ENCODE assay signal across 8 cellular contexts in the genomic region with DNA sequence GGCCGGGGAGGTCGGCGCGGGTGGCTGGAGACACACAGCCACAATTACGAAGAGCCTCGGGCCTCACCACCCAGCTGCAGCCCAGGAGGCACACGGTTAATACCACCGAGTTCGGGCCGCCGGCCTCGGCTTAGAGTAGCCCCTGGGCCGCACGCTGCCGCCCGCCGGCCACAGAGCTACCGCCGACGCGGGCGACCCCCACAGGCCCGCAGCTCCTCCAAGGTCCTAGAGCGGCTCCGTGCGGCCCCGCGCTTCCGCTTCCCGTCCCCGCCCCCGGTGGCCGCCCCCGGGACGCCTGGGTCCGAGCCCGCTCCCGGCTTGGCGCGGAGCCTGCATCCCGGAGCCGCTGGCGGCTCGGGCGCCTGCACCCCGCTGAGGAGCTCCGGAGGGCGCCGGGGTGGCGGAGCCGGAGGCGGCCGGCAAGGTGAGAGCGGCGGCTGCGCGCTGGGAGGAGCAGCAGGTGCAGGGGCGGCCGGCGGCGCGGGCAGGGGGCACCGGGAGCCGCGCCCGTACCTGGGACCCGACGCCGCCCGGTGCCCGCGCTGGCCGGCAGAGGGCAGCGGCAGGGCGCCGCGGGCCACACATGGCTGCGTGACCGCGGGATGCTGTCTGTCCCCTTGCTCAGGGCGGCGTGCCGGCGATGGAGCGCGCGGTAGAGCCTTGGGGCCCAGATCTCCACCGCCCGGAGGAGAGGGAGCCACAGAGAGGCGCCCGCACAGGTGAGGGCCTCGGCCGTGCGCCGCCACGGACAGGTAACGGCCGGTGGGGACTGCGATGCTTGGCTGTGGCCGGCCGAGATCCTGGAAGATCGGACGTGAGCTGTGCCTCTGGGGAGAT. TPM values are rescaled to one million over a fixed set of nuclear protein-coding genes. Genes with fewer than 3 reads are reported as not detected.
DNase-seq lines count a peak whose midpoint lies in the region; ATAC-seq and TF ChIP-seq lines count a peak whose summit lies in the region.

A gene (plus strand): TSS at position 266 of the 837 bp plus-strand sequence. CDS start 375 bp downstream, at position 641.

- TF ChIP-seq EP300 in transverse colon (IDR thresholded peaks at IDR 0.05; ENCODE audit: low read depth): no peak

- H3K27me3 ChIP-seq in transverse colon: no peaks in the 10 kb centered on the region

- H3K4me1 Mint-ChIP-seq in natural killer cell: peaks cover 33 to 48% of the 10 kb centered on the region in 2 donors

- peak; percentile 12 for TF ChIP-seq POLR2A in transverse colon (IDR thresholded peaks at IDR 0.05)

- no peaks in the 10 kb centered on the region for H3K9me3 Mint-ChIP-seq in natural killer cell

- 1% methylated on average over 72 of the region's 103 CpGs; no CpG with 5 or more reads in 1 of the 2 donors for WGBS in transverse colon (ENCODE audit: low coverage in 1 of 2), 2 donors

- no peaks in the 10 kb centered on the region for H3K27me3 Mint-ChIP-seq in natural killer cell (ENCODE audit: low read depth in 2 of 2)

- peak within 1 kb of the TSS; percentile 78 to 84 for H3K4me3 ChIP-seq in foreskin fibroblast (ENCODE audit: low read depth in 1 of 2, low read length in 2 of 2)
- peak within 1 kb of the TSS; percentile 58 to 90 (median 69) for H3K4me3 ChIP-seq in transverse colon

- peaks cover 0 to 6% (median 0%) of the 10 kb centered on the region in 4 donors for H3K36me3 ChIP-seq in transverse colon

- TF ChIP-seq CTCF in foreskin fibroblast (IDR thresholded peaks at IDR 0.05; ENCODE audit: low read depth, low read length) (peak; percentile 5), natural killer cell (IDR thresholded peaks at IDR 0.05) (no peak), transverse colon (IDR thresholded peaks at IDR 0.05) (peak in 4 of 5 experiments; percentile 24 to 37 (median 32))

- DNase-seq in DMS53 (lab: John Stamatoyannopoulos, UW) (peak; percentile 95), Kasumi-1 (lab: John Stamatoyannopoulos, UW) (peak; percentile 24 to 36), RKO (ENCODE audit: low spot score) (peak; percentile 89), activated gamma-delta T cell (lab: John Stamatoyannopoulos, UW) (peak; percentile 45), foreskin fibroblast (peak; percentile 92 to 98), natural killer cell (peak; percentile 51), transverse colon (peak; percentile 89)

- intact Hi-C loops in natural killer cell (cut with micrococcal nuclease): no loop called here
- intact Hi-C loops in transverse colon (cut with DNase I; ENCODE audit: low total_unique reads): no loop called here

- in situ Hi-C loops in transverse colon (cut with MboI; ENCODE audit: low pct_ligation_motif_present in 1 of 4, low pct_unique_long_range_greater_than_20kb in 1 of 4, low sequenced_read_pairs in 3 of 4): no loop called here

- H3K9me3 ChIP-seq in transverse colon: no peaks in the 10 kb centered on the region

- H3K4me3 Mint-ChIP-seq in natural killer cell: peak within 1 kb of the TSS; percentile 92

- peak; percentile 58 for ATAC-seq in GM21576 (IDR thresholded peaks at IDR 0.05; ENCODE audit: unreplicated experiment)
- peak; percentile 58 to 85 (median 81) for ATAC-seq in natural killer cell

- H3K4me1 ChIP-seq in transverse colon: peaks cover 18 to 38% (median 23%) of the 10 kb centered on the region in 4 donors

- peak within 1 kb of the TSS; percentile 84 to 86 (median 86) for H3K27ac ChIP-seq in transverse colon

- H3K27ac Mint-ChIP-seq in natural killer cell: peak within 1 kb of the TSS; percentile 10 to 22

- no peaks in the 10 kb centered on the region for H3K36me3 Mint-ChIP-seq in natural killer cell

RNA-seq across cellular contexts. Expression of the gene that starts here (rescaled TPM):
- total RNA-seq in natural killer cell (1 to 10 TPM; 5.5 to 7.4 (median 7.1) TPM), transverse colon (10 to 100 TPM in 1 of 4 donors, 1 to 10 TPM in 2, not detected in 1; 5.8 to 10.5 (median 7.0) TPM)

Comparison
In these comparisons a context has a peak if more than half of its experiments do, and no peak if none do; other contexts are left out.
1. Peak in every context shown above with its lines: DNase-seq, ATAC-seq, H3K4me3 ChIP-seq and H3K27ac ChIP-seq.
2. DNase-seq: peak in every context shown above with its lines; median percentile 95 in DMS53; 95 in foreskin fibroblast; 89 in RKO; 89 in transverse colon; 51 in natural killer cell; 45 in activated gamma-delta T cell; 30 in Kasumi-1.